In the genomic region with DNA sequence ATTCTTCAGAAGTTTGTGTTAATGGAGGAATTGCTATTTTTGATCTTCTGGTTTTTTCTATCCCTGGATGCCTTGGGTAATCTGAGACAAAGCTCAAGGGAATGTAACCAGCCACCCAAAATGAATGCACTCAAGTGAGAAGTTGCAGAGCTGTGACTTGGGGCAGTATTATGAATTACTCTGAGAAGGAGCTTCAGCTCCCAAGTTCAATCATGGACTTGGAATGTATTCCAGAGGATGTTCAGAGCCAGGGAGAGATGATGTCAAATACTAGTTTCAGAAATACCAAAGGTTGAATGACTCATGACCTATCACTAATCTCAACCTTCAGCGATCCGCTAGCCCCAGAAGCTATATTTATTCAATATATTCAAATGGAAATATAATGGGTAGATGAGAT, we compare ENCODE assay signal across 18 cellular contexts.
DNase-seq lines count a peak whose midpoint lies in the region; ATAC-seq, FAIRE-seq and TF ChIP-seq lines count a peak whose summit lies in the region.
"Had no signal": no experiment of that assay in that cellular context is flagged by ENCODE, and none has a peak within 500 bp of the region (broad histone marks: within the 10 kb centered on the region; RNA-seq: fewer than 3 reads in every experiment).

No MANE protein-coding gene starts in this region.

- no peak for FAIRE-seq in D721Med (lab: Jason Lieb, UNC)
- FAIRE-seq: colon had no signal

- TF ChIP-seq CTCF in brain microvascular endothelial cell (IDR thresholded peaks at IDR 0.05; ENCODE audit: low read depth, low read length, missing control alignments): no peak
- TF ChIP-seq CTCF in D721Med (IDR thresholded peaks at IDR 0.05; ENCODE audit: insufficient read depth, missing control alignments): no peak

- DNase-seq in AG08395 (ENCODE audit: low spot score) (peak; percentile 72), HS-27A (ENCODE audit: low read depth) (peak; percentile 89), brain microvascular endothelial cell (peak; percentile 82), kidney glomerular epithelial cell (lab: John Stamatoyannopoulos, UW) (peak; percentile 89), D721Med (ENCODE audit: insufficient read length, low spot score) (no peak)
- DNase-seq in effector CD4-positive, alpha-beta T cell: no peak
- DNase-seq: AML-193, DND-41, NCI-H1417, NCI-H524 treated with DMSO at 0.1 percent for 48 hours, SW 1271 had no signal

- H3K27ac ChIP-seq in brain microvascular endothelial cell: peak overlapping the region; percentile 36
- H3K27ac ChIP-seq: esophagus muscularis mucosa, neutrophil had no signal

- no peak overlapping the region for H3K4me3 ChIP-seq in brain microvascular endothelial cell (ENCODE audit: low read depth, low read length)
- H3K4me3 ChIP-seq: esophagus muscularis mucosa had no signal

- H3K27me3 ChIP-seq in brain microvascular endothelial cell (replicated peaks): no peaks in the 10 kb centered on the region
- H3K27me3 ChIP-seq: esophagus muscularis mucosa, neutrophil had no signal

- no peaks in the 10 kb centered on the region for H3K36me3 ChIP-seq in brain microvascular endothelial cell (replicated peaks)
- H3K36me3 ChIP-seq: neutrophil had no signal

- ATAC-seq in GM18873 (IDR thresholded peaks at IDR 0.05; ENCODE audit: low FRiP score, unreplicated experiment) (no peak), GM18502 (IDR thresholded peaks at IDR 0.05; ENCODE audit: poor library complexity, unreplicated experiment) (no peak)
- ATAC-seq: activated naive CD4-positive, alpha-beta T cell treated with anti-CD3 and anti-CD28 coated beads, Interleukin-2, amount 50 U/mL, for 72 hours; WTC11 had no signal

- in situ Hi-C loops in brain microvascular endothelial cell (cut with HindIII; ENCODE audit: low pct_ligation_motif_present, low sequenced_read_pairs): no loop called here

Comparison
In these comparisons a context has a peak if more than half of its experiments do, and no peak if none do; other contexts are left out.
1. DNase-seq: peak in AG08395 (single experiment), HS-27A (single experiment), brain microvascular endothelial cell (single experiment) and kidney glomerular epithelial cell (single experiment); none in D721Med (single experiment) and effector CD4-positive, alpha-beta T cell (single experiment).